ENCODE assay signal across 1 cellular context in genomic region chr1:180157108-180157507, GRCh38.
TF ChIP-seq lines count a peak whose summit lies in the region.

No MANE protein-coding gene starts in this region.

TF ChIP-seq in HEK293, 187 proteins besides CTCF, POLR2A, EP300 and RAD21 (continued from another document):
- no peak for TF ChIP-seq ZBTB26 (tag by site-specific recombination; optimal IDR thresholded peaks at IDR 0.05)
- no peak for TF ChIP-seq ZFP41 (tag by site-specific recombination; IDR thresholded peaks at IDR 0.05; ENCODE audit: borderline replicate concordance)
- no peak for TF ChIP-seq AEBP2 (tag by site-specific recombination; IDR thresholded peaks at IDR 0.05; ENCODE audit: borderline replicate concordance)
- TF ChIP-seq ZNF223 (tag by site-specific recombination; IDR thresholded peaks at IDR 0.05): no peak
- TF ChIP-seq ZNF692 (tag by site-specific recombination; IDR thresholded peaks at IDR 0.05): peak; percentile 50
